In genomic region chr11:120020486-120020885, GRCh38 we compare ENCODE assay signal across 24 cellular contexts.
"Had no signal": no experiment of that assay in that cellular context is flagged by ENCODE, and none has a peak within 500 bp of the region (broad histone marks: within the 10 kb centered on the region; RNA-seq: fewer than 3 reads in every experiment).

No MANE protein-coding gene starts in this region.

- H3K4me1 ChIP-seq: colonic mucosa, esophagus muscularis mucosa, esophagus squamous epithelium, foreskin keratinocyte, gastrocnemius medialis, gastroesophageal sphincter, heart left ventricle, heart right ventricle had no signal

- H3K4me3 ChIP-seq: colonic mucosa, coronary artery, dorsolateral prefrontal cortex, esophagus muscularis mucosa, esophagus squamous epithelium, gastrocnemius medialis, gastroesophageal sphincter, heart left ventricle, heart right ventricle had no signal

- H3K36me3 ChIP-seq: colonic mucosa, esophagus muscularis mucosa, esophagus squamous epithelium, gastrocnemius medialis, gastroesophageal sphincter, heart left ventricle, heart right ventricle had no signal

- H3K27ac ChIP-seq: colonic mucosa, coronary artery, dorsolateral prefrontal cortex, epithelial cell of prostate, esophagus muscularis mucosa, esophagus squamous epithelium, foreskin keratinocyte, gastrocnemius medialis, gastroesophageal sphincter, heart left ventricle, heart right ventricle had no signal

- DNase-seq: colonic mucosa; cortex of kidney; dermis blood vessel endothelial cell; dorsolateral prefrontal cortex; effector CD4-positive, alpha-beta T cell; effector CD8-positive, alpha-beta T cell; effector memory CD4-positive, alpha-beta T cell; effector memory CD8-positive, alpha-beta T cell; endodermal cell; erythroblast; esophagus squamous epithelium; foreskin fibroblast; foreskin keratinocyte; foreskin melanocyte; gastrocnemius medialis; glutamatergic neuron; head of caudate nucleus; heart left ventricle; heart right ventricle had no signal

- ATAC-seq: effector memory CD8-positive, alpha-beta T cell; esophagus mucosa; foreskin keratinocyte; gastrocnemius medialis; gastroesophageal sphincter; heart left ventricle; heart right ventricle had no signal

- H3K9me3 ChIP-seq: colonic mucosa, esophagus muscularis mucosa, esophagus squamous epithelium, gastrocnemius medialis, gastroesophageal sphincter, heart left ventricle, heart right ventricle had no signal

- H3K27me3 ChIP-seq: colonic mucosa had no signal
